Comparison of ENCODE assay signal across 8 cellular contexts in the genomic region with DNA sequence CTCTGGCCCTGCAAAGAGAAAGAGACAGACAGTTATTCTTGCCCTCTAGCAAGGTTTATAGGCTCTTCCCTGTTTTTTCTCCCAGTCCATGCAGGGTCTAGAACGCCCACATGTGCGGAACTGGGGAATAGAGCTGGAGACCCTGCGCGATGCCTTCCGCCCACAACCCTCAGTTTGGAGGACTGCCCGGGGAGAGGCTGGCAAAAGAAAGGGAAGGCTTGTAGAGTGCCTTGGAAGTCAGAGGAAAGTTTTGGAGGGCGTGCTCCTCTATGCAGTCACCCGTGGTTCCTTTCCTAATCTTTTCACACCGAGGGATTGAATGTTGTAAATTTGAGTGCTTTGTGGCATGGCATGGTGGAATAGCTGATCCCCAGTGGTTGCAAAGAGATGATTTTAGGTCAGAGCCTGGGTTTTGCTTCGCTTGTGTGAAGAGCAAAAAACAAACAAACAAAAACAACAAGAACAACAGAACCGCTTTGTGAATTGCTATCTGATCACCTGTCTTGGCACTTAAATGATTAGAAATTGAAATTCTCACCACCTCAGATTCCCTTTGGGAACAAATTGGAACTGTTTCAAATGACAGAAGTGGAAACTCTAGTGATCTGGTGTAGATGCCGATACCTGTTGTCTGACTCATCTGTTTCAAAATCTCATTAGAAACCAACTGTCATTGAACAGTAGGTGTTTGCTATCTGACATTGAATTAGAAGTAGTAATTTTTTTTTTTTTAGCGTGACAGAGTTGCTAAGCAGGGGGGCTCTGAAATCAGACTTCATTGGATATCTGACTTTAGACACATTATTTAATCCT. TPM values are rescaled to one million over a fixed set of nuclear protein-coding genes. Genes with fewer than 3 reads are reported as not detected.
DNase-seq lines count a peak whose midpoint lies in the region; ATAC-seq and TF ChIP-seq lines count a peak whose summit lies in the region.

No MANE protein-coding gene starts in this region.

- peak overlapping the region; percentile 88 for H3K4me3 Mint-ChIP-seq in activated CD4-positive, alpha-beta T cell treated with anti-CD3 and anti-CD28 coated beads for 36 hours
- peak overlapping the region; percentile 80 for H3K4me3 Mint-ChIP-seq in stimulated activated effector memory CD8-positive, alpha-beta T cell treated with anti-CD3 and anti-CD28 coated beads, Interleukin-12 subunit alpha, Interleukin-12 subunit beta, amount 100 ng/mL, for 72 hours

- H3K4me1 ChIP-seq in ascending aorta (peaks cover 0 to 11% of the 10 kb centered on the region in 2 donors), iPS-20b (ENCODE audit: insufficient read depth, low read length) (peaks cover 3% of the 10 kb centered on the region; the same call in 1 of the 2 replicates)

- CTCF ChIA-PET in activated CD4-positive, alpha-beta T cell treated with anti-CD3 and anti-CD28 coated beads for 36 hours (lab: Charles Lee) = interaction anchor here (0.6 kb wide), 1 partner anchor 711 kb away, joined by 4 read pairs; no protein-coding TSS in a partner anchor

- no peak for TF ChIP-seq RAD21 in Ishikawa (IDR thresholded peaks at IDR 0.05; ENCODE audit: low read depth)

- DNase-seq in activated CD4-positive, alpha-beta T cell treated with anti-CD3 and anti-CD28 coated beads for 36 hours = no peak
- DNase-seq in activated CD4-positive, alpha-beta T cell treated with anti-CD3 and anti-CD28 coated beads for 48 hours = no peak
- DNase-seq in ascending aorta (ENCODE audit: low spot score in 2 of 2) (no peak), NCI-H524 (lab: John Stamatoyannopoulos, UW) (no peak), mesenteric fat pad (ENCODE audit: low spot score) (no peak)
- no peak for DNase-seq in stimulated activated effector memory CD8-positive, alpha-beta T cell treated with anti-CD3 and anti-CD28 coated beads, Interleukin-12 subunit alpha, Interleukin-12 subunit beta, amount 100 ng/mL, for 72 hours (ENCODE audit: low spot score in 2 of 2)

- H3K27me3 Mint-ChIP-seq in activated CD4-positive, alpha-beta T cell treated with anti-CD3 and anti-CD28 coated beads for 36 hours = peaks cover 27% of the 10 kb centered on the region

- no peaks in the 10 kb centered on the region for H3K36me3 ChIP-seq in ascending aorta
- no peaks in the 10 kb centered on the region for H3K36me3 ChIP-seq in iPS-20b (ENCODE audit: insufficient read depth, low read depth, low read length)

- H3K27me3 ChIP-seq in ascending aorta (no peaks in the 10 kb centered on the region), iPS-20b (ENCODE audit: insufficient read depth, low read length) (peaks cover 35% of the 10 kb centered on the region)

- no peak for TF ChIP-seq EP300 in Ishikawa (IDR thresholded peaks at IDR 0.05; ENCODE audit: borderline replicate concordance)

- H3K9me3 ChIP-seq in ascending aorta (no peaks in the 10 kb centered on the region), iPS-20b (ENCODE audit: insufficient read depth, low read depth, low read length) (no peaks in the 10 kb centered on the region)

- POLR2A ChIA-PET in activated CD4-positive, alpha-beta T cell treated with anti-CD3 and anti-CD28 coated beads for 36 hours (lab: Charles Lee) = no interaction called here

- H3K4me3 ChIP-seq in ascending aorta = peak overlapping the region; percentile 71 to 83
- peak overlapping the region; percentile 86 for H3K4me3 ChIP-seq in iPS-20b (ENCODE audit: low read length)

- TF ChIP-seq CTCF in ascending aorta (IDR thresholded peaks at IDR 0.05) = no peak

- peaks cover 16% of the 10 kb centered on the region for H3K4me1 Mint-ChIP-seq in activated CD4-positive, alpha-beta T cell treated with anti-CD3 and anti-CD28 coated beads for 36 hours
- H3K4me1 Mint-ChIP-seq in stimulated activated effector memory CD8-positive, alpha-beta T cell treated with anti-CD3 and anti-CD28 coated beads, Interleukin-12 subunit alpha, Interleukin-12 subunit beta, amount 100 ng/mL, for 72 hours = peaks cover 10% of the 10 kb centered on the region

- no peak for ATAC-seq in activated CD4-positive, alpha-beta T cell treated with anti-CD3 and anti-CD28 coated beads for 36 hours
- ATAC-seq in stimulated activated effector memory CD8-positive, alpha-beta T cell treated with anti-CD3 and anti-CD28 coated beads, Interleukin-12 subunit alpha, Interleukin-12 subunit beta, amount 100 ng/mL, for 72 hours = no peak

- intact Hi-C loops in activated CD4-positive, alpha-beta T cell treated with anti-CD3 and anti-CD28 coated beads for 36 hours (cut with DNase I, micrococcal nuclease) = no loop called here
- intact Hi-C loops in ascending aorta (cut with DNase I) = loop anchor here (5.0 kb wide), 1 partner anchor 432 kb away; a partner anchor contains a TSS

- H3K9ac ChIP-seq in iPS-20b (ENCODE audit: low read depth, low read length) = peak overlapping the region; percentile 79; the same call in 1 of the 2 replicates

- H3K27ac ChIP-seq in ascending aorta (peak overlapping the region; percentile 39 to 51), iPS-20b (ENCODE audit: low read length) (no peak overlapping the region)

- no peak overlapping the region for H3K27ac Mint-ChIP-seq in activated CD4-positive, alpha-beta T cell treated with anti-CD3 and anti-CD28 coated beads for 36 hours
- H3K27ac Mint-ChIP-seq in stimulated activated effector memory CD8-positive, alpha-beta T cell treated with anti-CD3 and anti-CD28 coated beads, Interleukin-12 subunit alpha, Interleukin-12 subunit beta, amount 100 ng/mL, for 72 hours = no peak overlapping the region

- H3K36me3 Mint-ChIP-seq in activated CD4-positive, alpha-beta T cell treated with anti-CD3 and anti-CD28 coated beads for 36 hours (ENCODE audit: low read depth) = no peaks in the 10 kb centered on the region
- H3K36me3 Mint-ChIP-seq in stimulated activated effector memory CD8-positive, alpha-beta T cell treated with anti-CD3 and anti-CD28 coated beads, Interleukin-12 subunit alpha, Interleukin-12 subunit beta, amount 100 ng/mL, for 72 hours = no peaks in the 10 kb centered on the region

- no peaks in the 10 kb centered on the region for H3K9me3 Mint-ChIP-seq in activated CD4-positive, alpha-beta T cell treated with anti-CD3 and anti-CD28 coated beads for 36 hours (ENCODE audit: low read depth)
- H3K9me3 Mint-ChIP-seq in stimulated activated effector memory CD8-positive, alpha-beta T cell treated with anti-CD3 and anti-CD28 coated beads, Interleukin-12 subunit alpha, Interleukin-12 subunit beta, amount 100 ng/mL, for 72 hours = no peaks in the 10 kb centered on the region

TF ChIP-seq in Ishikawa, 13 proteins besides CTCF, POLR2A, EP300 and RAD21:
- TF ChIP-seq EGR1 (IDR thresholded peaks at IDR 0.05) (peak; percentile 49), TCF12 (IDR thresholded peaks at IDR 0.05; ENCODE audit: low read depth) (no peak; the same call in 1 of the 2 replicates), TAF1 (IDR thresholded peaks at IDR 0.05; ENCODE audit: low read depth) (no peak), TEAD4 (IDR thresholded peaks at IDR 0.05) (0 out of 2 replicates have a peak, but pooled peaks have one; percentile 20), ZBTB7A (IDR thresholded peaks at IDR 0.05; ENCODE audit: low read depth) (peak; percentile 78), CEBPB (IDR thresholded peaks at IDR 0.05) (no peak)
- TF ChIP-seq, protein P1, sequence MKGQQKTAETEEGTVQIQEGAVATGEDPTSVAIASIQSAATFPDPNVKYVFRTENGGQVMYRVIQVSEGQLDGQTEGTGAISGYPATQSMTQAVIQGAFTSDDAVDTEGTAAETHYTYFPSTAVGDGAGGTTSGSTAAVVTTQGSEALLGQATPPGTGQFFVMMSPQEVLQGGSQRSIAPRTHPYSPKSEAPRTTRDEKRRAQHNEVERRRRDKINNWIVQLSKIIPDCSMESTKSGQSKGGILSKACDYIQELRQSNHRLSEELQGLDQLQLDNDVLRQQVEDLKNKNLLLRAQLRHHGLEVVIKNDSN (IDR thresholded peaks at IDR 0.05) = 0 out of 2 replicates have a peak, but pooled peaks have one; percentile 14
- TF ChIP-seq, protein P2, sequence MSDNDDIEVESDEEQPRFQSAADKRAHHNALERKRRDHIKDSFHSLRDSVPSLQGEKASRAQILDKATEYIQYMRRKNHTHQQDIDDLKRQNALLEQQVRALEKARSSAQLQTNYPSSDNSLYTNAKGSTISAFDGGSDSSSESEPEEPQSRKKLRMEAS (IDR thresholded peaks at IDR 0.05) = no peak

RNA-seq across cellular contexts. Expression of a gene that starts 1.0 kb away (rescaled TPM):
- total RNA-seq in activated CD4-positive, alpha-beta T cell treated with anti-CD3 and anti-CD28 coated beads for 36 hours = 1 to 10 TPM; 2.6 to 3.9 TPM
- total RNA-seq in ascending aorta = not detected
- total RNA-seq in mesenteric fat pad = 10.0 TPM
